ENCODE assay signal across 2 cellular contexts in genomic region chr13:41206467-41206866, GRCh38.
TF ChIP-seq lines count a peak whose summit lies in the region.

No MANE protein-coding gene starts in this region.

TF ChIP-seq in HepG2, 621 proteins besides CTCF, POLR2A, EP300 and RAD21:
- TF ChIP-seq SIN3B (IDR thresholded peaks at IDR 0.05; ENCODE audit: low read length): no peak
- no peak for TF ChIP-seq NR3C1 (CRISPR knock-in tag; IDR thresholded peaks at IDR 0.05)
- TF ChIP-seq MAFK (conservative IDR thresholded peaks at IDR 0.05 in 1 of 2, IDR thresholded peaks at IDR 0.05 in 1 of 2; ENCODE audit: low read length in 2 of 2): peak; percentile 81 to 92
- TF ChIP-seq PLSCR1 (CRISPR knock-in tag; IDR thresholded peaks at IDR 0.05; ENCODE audit: borderline replicate concordance): no peak
- peak; percentile 85 for TF ChIP-seq MAFF (IDR thresholded peaks at IDR 0.05; ENCODE audit: low read depth, low read length)
- TF ChIP-seq ZNF34 (CRISPR knock-in tag; IDR thresholded peaks at IDR 0.05; ENCODE audit: borderline replicate concordance): no peak
TF ChIP-seq in HepG2: peak in this region for 2.

TF ChIP-seq in IMR-90, 13 proteins besides CTCF, POLR2A, EP300 and RAD21:
- TF ChIP-seq RCOR1 (IDR thresholded peaks at IDR 0.05; ENCODE audit: insufficient replicate concordance, low read length) (no peak), MAFK (IDR thresholded peaks at IDR 0.05; ENCODE audit: low read depth, low read length) (peak; percentile 89), ELK1 (IDR thresholded peaks at IDR 0.05; ENCODE audit: borderline replicate concordance, low read depth, low read length) (no peak), CEBPB (IDR thresholded peaks at IDR 0.05; ENCODE audit: low read depth, low read length) (no peak)
